In the genomic region with DNA sequence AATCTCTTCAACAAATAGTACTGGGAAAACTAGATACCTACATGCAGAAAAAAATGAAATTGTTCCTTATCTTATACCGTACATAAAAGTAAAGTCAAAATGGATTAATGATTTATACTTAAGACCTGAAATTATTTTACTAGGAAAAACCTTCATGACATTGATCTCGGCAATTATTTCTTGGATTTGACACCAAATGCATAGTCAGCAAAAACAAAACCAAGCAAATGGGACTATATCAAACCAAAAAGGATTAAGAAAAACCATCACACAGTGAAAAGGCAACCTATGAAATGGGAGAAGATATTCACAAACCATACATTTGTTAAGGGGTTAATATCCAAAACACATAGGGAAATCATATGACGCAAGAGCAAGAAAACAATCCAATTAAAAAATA, we compare ENCODE assay signal across 28 cellular contexts.
"Had no signal": no experiment of that assay in that cellular context is flagged by ENCODE, and none has a peak within 500 bp of the region (broad histone marks: within the 10 kb centered on the region; RNA-seq: fewer than 3 reads in every experiment).

No MANE protein-coding gene starts in this region.

- H3K79me2 ChIP-seq: parathyroid adenoma had no signal

- H3K27me3 ChIP-seq: neural progenitor cell, ovary, spleen, suprapubic skin, testis, tibial artery, transverse colon, upper lobe of right lung, uterus had no signal

- H3K9me3 ChIP-seq: ovary, psoas muscle, testis, transverse colon, upper lobe of right lung, uterus had no signal

- H3K9ac ChIP-seq: neural progenitor cell, parathyroid adenoma had no signal

- H3K4me3 ChIP-seq: neural progenitor cell, ovary, psoas muscle, skin epidermis, smooth muscle cell, spleen, suprapubic skin, testis, tibial artery, transverse colon, upper lobe of right lung, uterus had no signal

- H2AFZ ChIP-seq: neural progenitor cell, parathyroid adenoma had no signal

- ATAC-seq: natural killer cell; psoas muscle; right cardiac atrium; sciatic nerve; stimulated activated memory B cell treated with anti-CD40 and anti-IgM and Interleukin-4, amounts not matched to agents 10 μg/mL and 1 μg/mL and 100 μg/mL, for 72 hours; stimulated activated naive CD8-positive, alpha-beta T cell treated with anti-CD3 and anti-CD28 coated beads, Interleukin-15, amount 100 ng/mL, for 72 hours; stimulated activated naive CD8-positive, alpha-beta T cell treated with anti-CD3 and anti-CD28 coated beads, Interleukin-15, Interleukin-2, amounts not matched to agents 100 U/mL and 50 U/mL, for 24 hours; upper lobe of right lung had no signal

- H3K4me1 ChIP-seq: parathyroid adenoma, psoas muscle, spleen, suprapubic skin, testis, tibial artery, transverse colon, upper lobe of right lung, uterus had no signal

- H3K36me3 ChIP-seq: neural progenitor cell, ovary, spleen, suprapubic skin, tibial artery, transverse colon, upper lobe of right lung, uterus had no signal

- DNase-seq: natural killer cell; occipital lobe; ovary; posterior cingulate gyrus; psoas muscle; right cardiac atrium; spleen; stimulated activated CD4-positive, alpha-beta T cell treated with anti-CD3 and anti-CD28 coated beads, Interleukin-12 subunit alpha, Interleukin-12 subunit beta, amount 100 ng/mL, for 4 hours; stimulated activated CD4-positive, alpha-beta T cell treated with anti-CD3 and anti-CD28 coated beads, Interleukin-1b, Interleukin-23, amount 100 ng/mL, for 48 hours; stimulated activated CD4-positive, alpha-beta T cell treated with anti-CD3 and anti-CD28 coated beads, Interleukin-4, amount 100 ng/mL, for 1 hour; stimulated activated CD4-positive, alpha-beta T cell treated with anti-CD3 and anti-CD28 coated beads, Interleukin-4, amount 100 ng/mL, for 4 hours; stimulated activated CD8-positive, alpha-beta memory T cell treated with anti-CD3 and anti-CD28 coated beads, Interleukin-4, amount 100 ng/mL, for 48 hours; stimulated activated naive CD4-positive, alpha-beta T cell; stimulated activated naive CD8-positive, alpha-beta T cell treated with anti-CD3 and anti-CD28 coated beads, Interleukin-15, amount 100 ng/mL, for 72 hours; stimulated activated naive CD8-positive, alpha-beta T cell treated with anti-CD3 and anti-CD28 coated beads, Interleukin-15, Interleukin-2, amounts not matched to agents 100 U/mL and 50 U/mL, for 24 hours; substantia nigra; testis; tibial artery; transverse colon; upper lobe of right lung; uterus had no signal

- H3K27ac ChIP-seq: neural progenitor cell, ovary, parathyroid adenoma, psoas muscle, skin epidermis, spleen, suprapubic skin, testis, tibial artery, transverse colon, upper lobe of right lung, uterus had no signal

- H3K4me2 ChIP-seq: neural progenitor cell, smooth muscle cell had no signal
